ENCODE assay signal across 12 cellular contexts in the genomic region with DNA sequence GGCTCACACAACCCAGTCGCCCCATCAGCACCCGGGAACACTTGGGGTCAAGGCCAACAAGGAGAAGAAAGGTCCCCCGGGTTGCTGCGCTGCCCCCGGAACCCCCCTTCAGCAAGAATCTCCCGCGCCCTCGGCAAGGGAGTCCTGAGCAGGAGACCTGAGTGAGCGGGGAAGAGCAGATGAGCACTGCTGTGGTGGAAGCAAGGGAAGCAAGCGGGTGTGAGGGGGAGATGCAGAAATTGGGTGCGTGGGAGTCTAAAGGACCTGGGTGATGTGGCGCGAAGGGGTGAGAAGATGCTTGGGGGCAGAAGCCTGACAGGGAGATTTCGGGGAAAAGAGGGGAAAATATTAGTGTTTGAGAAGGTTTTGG.
"Had no signal": no experiment of that assay in that cellular context is flagged by ENCODE, and none has a peak within 500 bp of the region (broad histone marks: within the 10 kb centered on the region; RNA-seq: fewer than 3 reads in every experiment).

No MANE protein-coding gene starts in this region.

- H3K27me3 ChIP-seq: adrenal gland, body of pancreas had no signal

- H3K9me3 ChIP-seq: adrenal gland, body of pancreas, mucosa of descending colon, psoas muscle, sigmoid colon, thoracic aorta had no signal

- H3K4me3 Mint-ChIP-seq: activated B cell treated with CpG ODN at 0.5 μM for 24 hours; activated CD4-positive, alpha-beta T cell treated with anti-CD3 and anti-CD28 coated beads, Interleukin-2, amount 10 ng/mL, durations not matched to agents 7 days and 5 days; activated T-helper 17 cell treated with anti-CD3 and anti-CD28 coated beads, Interleukin-2, amount 50 U/mL, for 72 hours; stimulated activated naive CD8-positive, alpha-beta T cell treated with anti-CD3 and anti-CD28 coated beads, Interleukin-15, Interleukin-2, amounts not matched to agents 100 ng/mL and 50 ng/mL, for 24 hours had no signal

- H3K4me1 Mint-ChIP-seq: activated T-helper 17 cell treated with anti-CD3 and anti-CD28 coated beads, Interleukin-2, amount 50 U/mL, for 72 hours had no signal

- H3K27ac ChIP-seq: adrenal gland, body of pancreas, psoas muscle, sigmoid colon, thoracic aorta had no signal

- H3K36me3 Mint-ChIP-seq: natural killer cell had no signal

- H3K4me1 ChIP-seq: psoas muscle had no signal

- H3K4me3 ChIP-seq: adrenal gland, body of pancreas, mucosa of descending colon, psoas muscle, sigmoid colon, thoracic aorta had no signal

- H3K27ac Mint-ChIP-seq: activated B cell treated with CpG ODN at 0.5 μM for 24 hours; activated CD4-positive, alpha-beta T cell treated with anti-CD3 and anti-CD28 coated beads, Interleukin-2, amount 10 ng/mL, durations not matched to agents 7 days and 5 days; activated T-helper 17 cell treated with anti-CD3 and anti-CD28 coated beads, Interleukin-2, amount 50 U/mL, for 72 hours; stimulated activated naive CD8-positive, alpha-beta T cell treated with anti-CD3 and anti-CD28 coated beads, Interleukin-15, Interleukin-2, amounts not matched to agents 100 ng/mL and 50 ng/mL, for 24 hours had no signal

- DNase-seq: cerebellar nuclear complex had no signal

- H3K36me3 ChIP-seq: adrenal gland, sigmoid colon, thoracic aorta had no signal
